In genomic region chr1:113930499-113931161, GRCh38 we compare ENCODE assay signal across 8 cellular contexts. TPM values are rescaled to one million over a fixed set of nuclear protein-coding genes. Genes with fewer than 3 reads are reported as not detected.
DNase-seq lines count a peak whose midpoint lies in the region; ATAC-seq and TF ChIP-seq lines count a peak whose summit lies in the region.

No MANE protein-coding gene starts in this region.

- peak overlapping the region; percentile 95 to 99 (median 97) for H3K27ac ChIP-seq in esophagus squamous epithelium
- H3K27ac ChIP-seq in upper lobe of left lung, result peak overlapping the region; percentile 96 to 99 (median 98)

- H3K4me3 Mint-ChIP-seq in osteocyte (ENCODE audit: unreplicated experiment), result peak overlapping the region; percentile 92

- H3K9me3 Mint-ChIP-seq in osteocyte (ENCODE audit: unreplicated experiment), result no peaks in the 10 kb centered on the region

- H3K27me3 Mint-ChIP-seq in osteocyte (ENCODE audit: unreplicated experiment), result no peaks in the 10 kb centered on the region

- WGBS in esophagus squamous epithelium, 2 donors, result 1 to 3% methylated on average over 8 of the region's 8 CpGs
- WGBS in upper lobe of left lung, 2 donors, result 1% methylated on average over 8 of the region's 8 CpGs

- H3K27ac Mint-ChIP-seq in osteocyte (ENCODE audit: unreplicated experiment), result peak overlapping the region; percentile 96

- peaks cover 50% of the 10 kb centered on the region for H3K4me1 Mint-ChIP-seq in osteocyte (ENCODE audit: unreplicated experiment)

- ATAC-seq in GM18502 (IDR thresholded peaks at IDR 0.05; ENCODE audit: poor library complexity, unreplicated experiment) (peak; percentile 36), HG02678 (IDR thresholded peaks at IDR 0.05; ENCODE audit: unreplicated experiment) (peak; percentile 30), upper lobe of left lung (ENCODE audit: low FRiP score in 2 of 2) (peak; percentile 57 to 73)

- no peak for TF ChIP-seq POLR2A in esophagus squamous epithelium (IDR thresholded peaks at IDR 0.05)
- no peak for TF ChIP-seq POLR2A in upper lobe of left lung (IDR thresholded peaks at IDR 0.05)

- H3K4me3 ChIP-seq in esophagus squamous epithelium, result peak overlapping the region; percentile 75 to 100 (median 86)
- peak overlapping the region; percentile 71 to 94 (median 84) for H3K4me3 ChIP-seq in upper lobe of left lung

- H3K27me3 ChIP-seq in esophagus squamous epithelium (no peaks in the 10 kb centered on the region), upper lobe of left lung (no peaks in the 10 kb centered on the region)

- H3K9me3 ChIP-seq in esophagus squamous epithelium, result no peaks in the 10 kb centered on the region
- no peaks in the 10 kb centered on the region for H3K9me3 ChIP-seq in upper lobe of left lung

- intact Hi-C loops in esophagus squamous epithelium (cut with DNase I), result no loop called here

- peak; percentile 13 for DNase-seq in NOMO-1 treated with dmso at 0.1 percent for 144 hours (lab: John Stamatoyannopoulos, UW; ENCODE audit: unreplicated experiment)
- peak; percentile 50 for DNase-seq in activated T-cell treated with anti-CD3 and anti-CD28 coated beads for 1 hour (ENCODE audit: low read depth)
- no peak for DNase-seq in esophagus squamous epithelium (lab: John Stamatoyannopoulos, UW)
- no peak for DNase-seq in osteocyte (ENCODE audit: extremely low spot score, unreplicated experiment)
- peak in 1 of 2 donors; percentile 68 for DNase-seq in upper lobe of left lung
- DNase-seq in amygdala (lab: John Stamatoyannopoulos, UW), result no peak

- no peak for TF ChIP-seq EP300 in upper lobe of left lung (IDR thresholded peaks at IDR 0.05)

- peaks cover 8 to 60% (median 17%) of the 10 kb centered on the region in 3 donors for H3K4me1 ChIP-seq in esophagus squamous epithelium
- H3K4me1 ChIP-seq in upper lobe of left lung, result peaks cover 23 to 49% (median 40%) of the 10 kb centered on the region in 4 donors

- H3K36me3 ChIP-seq in esophagus squamous epithelium, result no peaks in the 10 kb centered on the region
- no peaks in the 10 kb centered on the region for H3K36me3 ChIP-seq in upper lobe of left lung

- H3K36me3 Mint-ChIP-seq in osteocyte (ENCODE audit: unreplicated experiment), result no peaks in the 10 kb centered on the region

- TF ChIP-seq CTCF in esophagus squamous epithelium (IDR thresholded peaks at IDR 0.05) (no peak), osteocyte (IDR thresholded peaks at IDR 0.05) (no peak), upper lobe of left lung (IDR thresholded peaks at IDR 0.05) (no peak)

RNA-seq across cellular contexts. Expression of gene HIPK1, which starts 1.5 kb away (rescaled TPM):
- 10 to 100 TPM; 34.1 to 46.5 (median 43.6) TPM for total RNA-seq in esophagus squamous epithelium
- total RNA-seq in osteocyte, result 61.1 and 62.5 TPM in 2 replicates
- 10 to 100 TPM; 31.4 to 85.5 (median 64.0) TPM for total RNA-seq in upper lobe of left lung

RNA-seq across cellular contexts. Expression of gene DCLRE1B, which starts 25.5 kb away (rescaled TPM):
- total RNA-seq in esophagus squamous epithelium (1 to 10 TPM; 2.7 to 6.5 (median 4.7) TPM), osteocyte (8.6 and 10.0 TPM in 2 replicates), upper lobe of left lung (1 to 10 TPM; 3.0 to 9.1 (median 6.7) TPM)

RNA-seq across cellular contexts. Expression of gene AP4B1, which starts 26.0 kb away (rescaled TPM):
- 10 to 100 TPM in 2 of 4 donors, 1 to 10 TPM in 2; 8.2 to 15.3 (median 11.5) TPM for total RNA-seq in esophagus squamous epithelium
- total RNA-seq in osteocyte, result 15.3 and 19.7 TPM in 2 replicates
- 10 to 100 TPM in 5 of 6 donors, 1 to 10 TPM in 1; 6.2 to 29.3 (median 14.0) TPM for total RNA-seq in upper lobe of left lung

RNA-seq across cellular contexts. Expression of gene BCL2L15, which starts 43.2 kb away (rescaled TPM):
- total RNA-seq in esophagus squamous epithelium (1 to 10 TPM in 3 of 4 donors, under 1 TPM in 1; 0.76 to 6.8 (median 3.4) TPM), osteocyte (0.81 and 1.6 TPM in 2 replicates), upper lobe of left lung (1 to 10 TPM; 1.0 to 6.2 (median 1.7) TPM)

RNA-seq across cellular contexts. Expression of gene OLFML3, which starts 48.6 kb away (rescaled TPM):
- total RNA-seq in esophagus squamous epithelium, result 10 to 100 TPM in 2 of 4 donors, 1 to 10 TPM in 2; 1.2 to 62.0 (median 9.9) TPM
- total RNA-seq in osteocyte, result 36.5 and 37.0 TPM in 2 replicates
- total RNA-seq in upper lobe of left lung, result 10 to 100 TPM; 11.5 to 59.9 (median 36.6) TPM

Comparison
In these comparisons a context has a peak if more than half of its experiments do, and no peak if none do; other contexts are left out.
1. DNase-seq: peak in NOMO-1 treated with dmso at 0.1 percent for 144 hours (single experiment) and activated T-cell treated with anti-CD3 and anti-CD28 coated beads for 1 hour (single experiment); none in esophagus squamous epithelium (single experiment), osteocyte (single experiment) and amygdala (0 of 56).
2. Peak in every context shown above with its lines, with median percentiles within 50 percentile points of each other: ATAC-seq.